ENCODE assay signal across 8 cellular contexts in the genomic region with DNA sequence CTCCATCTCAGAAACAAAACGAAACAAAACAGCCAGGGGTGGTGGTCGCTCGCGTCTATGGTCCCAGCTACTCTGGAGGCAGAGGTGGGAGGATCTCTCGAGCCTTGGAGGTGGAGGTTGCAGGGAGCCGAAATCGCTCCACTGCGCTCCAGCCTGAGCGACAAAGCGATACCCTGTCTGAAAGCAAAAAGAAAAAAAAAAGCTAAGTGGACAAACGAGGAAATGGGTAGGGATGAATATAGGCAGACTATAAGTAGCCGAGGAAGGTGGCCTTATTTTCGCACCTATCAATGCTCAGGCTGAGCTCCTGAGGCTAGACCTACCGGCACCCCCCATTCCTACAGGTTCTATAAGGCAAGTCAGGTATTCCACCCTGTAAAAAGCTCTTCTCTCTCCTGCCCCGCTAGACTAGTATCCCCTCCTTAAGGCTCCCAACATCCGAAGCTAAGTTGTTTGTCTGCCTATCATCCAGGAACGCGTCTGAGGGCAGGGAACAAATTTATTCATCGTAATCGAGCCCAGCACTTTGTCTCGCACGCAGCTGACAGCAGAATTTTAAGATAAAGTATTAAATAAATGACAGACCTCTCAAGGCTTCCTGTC. TPM values are rescaled to one million over a fixed set of nuclear protein-coding genes. Genes with fewer than 3 reads are reported as not detected.
A peak's percentile ranks its signal among the peaks of the same experiment; 100 is the strongest.
DNase-seq lines count a peak whose midpoint lies in the region; ATAC-seq and TF ChIP-seq lines count a peak whose summit lies in the region.

No MANE protein-coding gene starts in this region.

- H3K4me3 Mint-ChIP-seq in Calu3 (ENCODE audit: low read depth, unreplicated experiment), result peak overlapping the region; percentile 98

- CTCF ChIA-PET in Calu3 (lab: Charles Lee), result interaction anchor here (0.7 to 1.8 kb wide), 5 partner anchors 9 to 112 kb away, joined by 3 to 10 read pairs (median 4); a partner anchor contains a TSS

- peak overlapping the region; percentile 84 for H3K27ac ChIP-seq in upper lobe of right lung

- ATAC-seq in GM19397 (IDR thresholded peaks at IDR 0.05; ENCODE audit: unreplicated experiment), result peak; percentile 24
- peak; percentile 37 for ATAC-seq in HG03354 (IDR thresholded peaks at IDR 0.05; ENCODE audit: poor library complexity, severe bottlenecking, unreplicated experiment)
- peak; percentile 2 for ATAC-seq in upper lobe of right lung

- H3K27me3 ChIP-seq in upper lobe of right lung, result no peaks in the 10 kb centered on the region

- TF ChIP-seq CTCF in Calu3 (IDR thresholded peaks at IDR 0.05; ENCODE audit: unreplicated experiment), result no peak
- TF ChIP-seq CTCF in choroid plexus epithelial cell (conservative IDR thresholded peaks at IDR 0.05; ENCODE audit: low read depth, low read length), result no peak
- TF ChIP-seq CTCF in upper lobe of right lung (IDR thresholded peaks at IDR 0.05), result no peak

- intact Hi-C loops in Calu3 (cut with micrococcal nuclease; ENCODE audit: unreplicated experiment) (no loop called here), upper lobe of right lung (cut with DNase I) (no loop called here)

- no peaks in the 10 kb centered on the region for H3K27me3 Mint-ChIP-seq in Calu3 (ENCODE audit: unreplicated experiment)

- peak; percentile 4 for DNase-seq in Calu3
- DNase-seq in RPMI7951 (ENCODE audit: low read depth), result peak; percentile 33
- DNase-seq in choroid plexus epithelial cell (ENCODE audit: low read depth), result no peak
- DNase-seq in mesenteric fat pad (ENCODE audit: low spot score), result peak; percentile 57
- DNase-seq in upper lobe of right lung, result no peak
- no peak for DNase-seq in occipital lobe (lab: John Stamatoyannopoulos, UW)

- no peaks in the 10 kb centered on the region for H3K9me3 ChIP-seq in upper lobe of right lung

- TSS peak; percentile 53 for BruUV-seq in Calu3 (replicated peaks; lab: Mats Ljungman, UMichigan)

- H3K4me1 Mint-ChIP-seq in Calu3 (ENCODE audit: low read depth, unreplicated experiment), result peaks cover 13% of the 10 kb centered on the region

- peak overlapping the region; percentile 90 for H3K27ac Mint-ChIP-seq in Calu3 (ENCODE audit: unreplicated experiment)

- H3K4me1 ChIP-seq in upper lobe of right lung, result peaks cover 6% of the 10 kb centered on the region

- H3K4me3 ChIP-seq in choroid plexus epithelial cell (ENCODE audit: low read depth, low read length) (peak overlapping the region; percentile 79), upper lobe of right lung (peak overlapping the region; percentile 87)

- peaks cover 5% of the 10 kb centered on the region for H3K36me3 ChIP-seq in upper lobe of right lung

- peaks cover 40% of the 10 kb centered on the region for H3K36me3 Mint-ChIP-seq in Calu3 (ENCODE audit: insufficient read depth, unreplicated experiment)

- H3K9me3 Mint-ChIP-seq in Calu3 (ENCODE audit: low read depth, unreplicated experiment), result no peaks in the 10 kb centered on the region

RNA-seq across cellular contexts. Expression of a gene that starts 0.6 kb away (rescaled TPM):
- total RNA-seq in Calu3 (2022) (21.2 and 24.3 TPM in 2 replicates), mesenteric fat pad (12.4 TPM), upper lobe of right lung (16.5 TPM), occipital lobe (55.4 TPM)
- total RNA-seq in RPMI7951 (2014; rRNA removed; shearing (Covaris generic)), result 16.3 and 17.8 TPM in 2 replicates

RNA-seq across cellular contexts. Expression of a gene that starts 9.5 kb away (rescaled TPM):
- total RNA-seq in Calu3 (2022) (50.0 and 54.0 TPM in 2 replicates), mesenteric fat pad (33.8 TPM), upper lobe of right lung (35.1 TPM), occipital lobe (34.8 TPM)
- total RNA-seq in RPMI7951 (2014; rRNA removed; shearing (Covaris generic)), result 10.0 and 14.2 TPM in 2 replicates

Comparison
In these comparisons a context has a peak if more than half of its experiments do, and no peak if none do; other contexts are left out.
1. DNase-seq: peak in Calu3 (single experiment), RPMI7951 (single experiment) and mesenteric fat pad (single experiment); none in choroid plexus epithelial cell (single experiment), upper lobe of right lung (single experiment) and occipital lobe (single experiment).
2. Peak in every context shown above with its lines, with median percentiles within 50 percentile points of each other: ATAC-seq.